ENCODE assay signal across 9 cellular contexts in the genomic region with DNA sequence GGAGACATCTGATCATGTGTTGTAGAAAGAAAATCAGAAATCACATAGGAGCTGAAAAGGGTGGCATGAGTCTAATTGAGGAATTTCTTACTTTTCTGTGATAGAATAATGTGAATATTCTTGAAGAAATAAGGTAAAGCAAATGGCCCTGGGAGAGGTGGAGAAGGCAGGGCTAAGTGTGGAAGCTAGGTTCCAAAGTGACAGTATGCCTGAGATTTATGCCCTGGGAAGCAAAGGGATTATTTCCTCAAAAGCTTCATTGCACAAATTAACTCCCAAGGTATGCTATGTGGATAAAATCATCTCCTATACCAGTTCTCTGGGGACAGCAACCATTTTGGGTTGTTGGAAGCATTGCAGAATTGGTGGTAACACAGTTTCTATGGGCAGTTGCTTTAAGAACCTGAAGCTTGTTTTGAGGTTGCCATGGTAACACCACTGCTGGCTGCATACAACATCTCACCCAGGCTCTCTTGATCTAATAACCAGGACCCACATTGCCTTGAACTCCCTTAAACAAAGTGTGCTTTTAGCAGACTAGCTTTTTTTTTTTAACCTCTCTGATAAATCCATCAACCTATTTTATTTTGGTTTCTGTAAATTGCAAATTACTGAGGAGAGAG. TPM values are rescaled to one million over a fixed set of nuclear protein-coding genes. Genes with fewer than 3 reads are reported as not detected.
DNase-seq lines count a peak whose midpoint lies in the region; TF ChIP-seq lines count a peak whose summit lies in the region.
"Had no signal": no experiment of that assay in that cellular context is flagged by ENCODE, and none has a peak within 500 bp of the region (broad histone marks: within the 10 kb centered on the region; RNA-seq: fewer than 3 reads in every experiment).

No MANE protein-coding gene starts in this region.

- no peak for TF ChIP-seq CTCF in cardiac fibroblast (IDR thresholded peaks at IDR 0.05; ENCODE audit: low read depth, low read length)

- no peaks in the 10 kb centered on the region for H3K36me3 ChIP-seq in ACC112 (ENCODE audit: insufficient read depth, low read length)

- H3K4me3 ChIP-seq in ACC112 (ENCODE audit: low read depth, low read length) (no peak overlapping the region), cardiac fibroblast (replicated peaks in 1 of 2; ENCODE audit: low read depth in 2 of 2, low read length in 2 of 2) (no peak overlapping the region)
- H3K4me3 ChIP-seq in Jurkat, Clone E6-1 (ENCODE audit: low read length), result no peak overlapping the region

- H3K79me2 ChIP-seq in ACC112 (ENCODE audit: control insufficient read depth, insufficient read depth, low read length, unreplicated experiment), result peaks cover 16% of the 10 kb centered on the region

- H3K4me1 ChIP-seq in ACC112 (ENCODE audit: control insufficient read depth, insufficient read depth, low read length, unreplicated experiment), result peaks cover 32% of the 10 kb centered on the region

- no peak overlapping the region for H2AFZ ChIP-seq in ACC112 (ENCODE audit: low read length, unreplicated experiment)

- no peaks in the 10 kb centered on the region for H3K27me3 ChIP-seq in ACC112 (ENCODE audit: insufficient read depth, low read length)

- H3K27ac ChIP-seq in ACC112 (ENCODE audit: low read depth, low read length), result peak overlapping the region; percentile 37

- peak; percentile 22 for DNase-seq in Jurkat, Clone E6-1 (ENCODE audit: low read depth, low spot score)
- peak; percentile 55 to 84 for DNase-seq in cardiac fibroblast (ENCODE audit: low read depth in 2 of 2)
- peak; percentile 57 to 60 for DNase-seq in lung microvascular endothelial cell (ENCODE audit: low read depth in 2 of 2)
- DNase-seq in NCI-H226, result no peak
- DNase-seq in nucleus accumbens (lab: John Stamatoyannopoulos, UW), result no peak
- DNase-seq in DMS79 (lab: John Stamatoyannopoulos, UW), result no peak
- no peak for DNase-seq in NCI-H2196 (lab: John Stamatoyannopoulos, UW; ENCODE audit: unreplicated experiment)
- DNase-seq: stimulated activated CD8-positive, alpha-beta memory T cell treated with anti-CD3 and anti-CD28 coated beads, Interleukin-4, amount 100 ng/mL, for 48 hours had no signal

RNA-seq across cellular contexts. Expression of a gene that starts 21.0 kb away (rescaled TPM):
- not detected for polyA plus RNA-seq in Jurkat, Clone E6-1 (2012; ENCODE audit: insufficient read depth, insufficient read length)
- total RNA-seq in lung microvascular endothelial cell, result 114 and 125 TPM in 2 replicates

Comparison
In these comparisons a context has a peak if more than half of its experiments do, and no peak if none do; other contexts are left out.
1. DNase-seq: peak in Jurkat, Clone E6-1 (single experiment), cardiac fibroblast (2 of 2) and lung microvascular endothelial cell (2 of 2); none in NCI-H226 (single experiment), nucleus accumbens (0 of 56), DMS79 (single experiment) and NCI-H2196 (single experiment).